ENCODE assay signal across 11 cellular contexts in the genomic region with DNA sequence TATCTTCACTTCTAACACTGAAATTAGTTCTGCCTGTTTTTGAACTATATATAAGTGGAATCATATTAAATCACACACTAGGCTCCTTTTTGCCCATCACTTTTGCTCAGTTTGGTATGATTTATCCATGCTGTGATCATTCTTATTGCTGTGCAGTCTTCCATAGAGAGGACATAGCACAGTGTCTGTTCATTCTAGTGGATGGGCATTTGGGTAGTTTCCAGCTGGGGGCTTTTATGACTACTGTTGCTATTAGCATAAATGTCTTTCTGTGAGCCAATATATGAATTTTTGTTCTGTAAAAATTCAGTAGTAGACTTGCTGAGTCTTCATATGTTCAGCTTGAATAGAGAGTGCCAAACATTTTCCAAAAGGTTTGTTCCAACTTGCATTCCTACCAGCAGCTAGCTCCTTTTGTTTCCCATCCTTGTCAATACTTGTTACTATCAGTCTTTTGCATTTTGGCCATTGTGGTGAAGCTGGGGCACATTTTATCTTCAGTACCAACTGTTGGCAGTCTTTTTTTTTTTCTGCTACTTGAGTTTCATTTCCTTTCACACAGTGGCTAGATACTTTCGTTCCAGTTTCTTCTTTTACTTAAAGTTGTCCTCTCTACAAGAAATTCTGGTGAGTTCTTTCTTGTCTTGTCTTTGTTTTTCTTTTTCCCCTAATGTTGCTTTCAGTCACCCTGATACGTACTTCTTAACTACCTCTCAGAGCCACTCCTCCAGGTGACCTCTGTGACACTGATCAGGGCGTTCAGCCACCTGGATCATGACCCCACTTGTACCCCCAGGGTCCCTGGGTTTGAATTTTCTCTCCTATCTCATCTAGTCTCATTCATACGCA.
DNase-seq lines count a peak whose midpoint lies in the region; ATAC-seq and TF ChIP-seq lines count a peak whose summit lies in the region.
"Had no signal": no experiment of that assay in that cellular context is flagged by ENCODE, and none has a peak within 500 bp of the region (broad histone marks: within the 10 kb centered on the region; RNA-seq: fewer than 3 reads in every experiment).

No MANE protein-coding gene starts in this region.

- TF ChIP-seq EP300 in upper lobe of left lung (IDR thresholded peaks at IDR 0.05) = no peak

- TF ChIP-seq POLR2A in upper lobe of left lung (IDR thresholded peaks at IDR 0.05) = no peak

- TF ChIP-seq CTCF in upper lobe of left lung (IDR thresholded peaks at IDR 0.05) = no peak

- WGBS in upper lobe of left lung, 2 donors = 74 to 79% methylated on average over 4 of the region's 4 CpGs

- no peaks in the 10 kb centered on the region for H3K36me3 ChIP-seq in upper lobe of left lung

- H3K4me1 Mint-ChIP-seq in activated naive CD4-positive, alpha-beta T cell treated with anti-CD3 and anti-CD28 coated beads, Interleukin-2, amount 50 U/mL, for 24 hours = peaks cover 15% of the 10 kb centered on the region
- peaks cover 45 to 58% of the 10 kb centered on the region in 2 donors for H3K4me1 Mint-ChIP-seq in stimulated activated naive B cell treated with anti-CD40 and anti-IgM and Interleukin-4, amounts not matched to agents 10 μg/mL and 1 μg/mL and 100 μg/mL, for 72 hours

- peak; percentile 66 for ATAC-seq in HG02970 (IDR thresholded peaks at IDR 0.05; ENCODE audit: low FRiP score, unreplicated experiment)
- peak; percentile 88 to 89 for ATAC-seq in stimulated activated naive B cell treated with anti-CD40 and anti-IgM and Interleukin-4, amounts not matched to agents 10 μg/mL and 1 μg/mL and 100 μg/mL, for 72 hours (replicated peaks)
- ATAC-seq in upper lobe of left lung (ENCODE audit: low FRiP score in 2 of 2) = no peak

- no peak for DNase-seq in activated naive CD4-positive, alpha-beta T cell treated with Interleukin-2 at 50 U/mL for 16 hours
- DNase-seq in RPMI8226 (peak; percentile 34), NCI-H1048 (lab: John Stamatoyannopoulos, UW) (no peak), DMS53 (lab: John Stamatoyannopoulos, UW) (no peak), upper lobe of left lung (no peak)
- no peak for DNase-seq in stimulated activated naive B cell treated with anti-CD40 and anti-IgM and Interleukin-4, amounts not matched to agents 10 μg/mL and 1 μg/mL and 100 μg/mL, for 72 hours
- DNase-seq: activated CD4-positive, CD25-positive, alpha-beta regulatory T cell treated with anti-CD3 and anti-CD28 coated beads, Interleukin-2, amount 50 U/mL, for 72 hours; IMR-90; occipital lobe had no signal

- H3K27me3 ChIP-seq in upper lobe of left lung = no peaks in the 10 kb centered on the region

- no peak overlapping the region for H3K4me3 Mint-ChIP-seq in activated naive CD4-positive, alpha-beta T cell treated with anti-CD3 and anti-CD28 coated beads, Interleukin-2, amount 50 U/mL, for 24 hours
- H3K4me3 Mint-ChIP-seq in stimulated activated naive B cell treated with anti-CD40 and anti-IgM and Interleukin-4, amounts not matched to agents 10 μg/mL and 1 μg/mL and 100 μg/mL, for 72 hours = peak overlapping the region; percentile 17 to 48

- H3K9me3 ChIP-seq in upper lobe of left lung = no peaks in the 10 kb centered on the region

- peak overlapping the region in 1 of 4 donors; percentile 43 for H3K27ac ChIP-seq in upper lobe of left lung

- H3K36me3 Mint-ChIP-seq in activated naive CD4-positive, alpha-beta T cell treated with anti-CD3 and anti-CD28 coated beads, Interleukin-2, amount 50 U/mL, for 24 hours = no peaks in the 10 kb centered on the region
- no peaks in the 10 kb centered on the region for H3K36me3 Mint-ChIP-seq in stimulated activated naive B cell treated with anti-CD40 and anti-IgM and Interleukin-4, amounts not matched to agents 10 μg/mL and 1 μg/mL and 100 μg/mL, for 72 hours

- H3K27ac Mint-ChIP-seq in activated naive CD4-positive, alpha-beta T cell treated with anti-CD3 and anti-CD28 coated beads, Interleukin-2, amount 50 U/mL, for 24 hours = peak overlapping the region; percentile 56
- peak overlapping the region; percentile 92 for H3K27ac Mint-ChIP-seq in stimulated activated naive B cell treated with anti-CD40 and anti-IgM and Interleukin-4, amounts not matched to agents 10 μg/mL and 1 μg/mL and 100 μg/mL, for 72 hours

- no peaks in the 10 kb centered on the region for H3K9me3 Mint-ChIP-seq in activated naive CD4-positive, alpha-beta T cell treated with anti-CD3 and anti-CD28 coated beads, Interleukin-2, amount 50 U/mL, for 24 hours
- H3K9me3 Mint-ChIP-seq in stimulated activated naive B cell treated with anti-CD40 and anti-IgM and Interleukin-4, amounts not matched to agents 10 μg/mL and 1 μg/mL and 100 μg/mL, for 72 hours = no peaks in the 10 kb centered on the region

- peaks cover 0 to 7% (median 1%) of the 10 kb centered on the region in 4 donors for H3K4me1 ChIP-seq in upper lobe of left lung

- no peak overlapping the region for H3K4me3 ChIP-seq in upper lobe of left lung

- H3K27me3 Mint-ChIP-seq in activated naive CD4-positive, alpha-beta T cell treated with anti-CD3 and anti-CD28 coated beads, Interleukin-2, amount 50 U/mL, for 24 hours = no peaks in the 10 kb centered on the region
- H3K27me3 Mint-ChIP-seq in stimulated activated naive B cell treated with anti-CD40 and anti-IgM and Interleukin-4, amounts not matched to agents 10 μg/mL and 1 μg/mL and 100 μg/mL, for 72 hours = no peaks in the 10 kb centered on the region

Comparison
In these comparisons a context has a peak if more than half of its experiments do, and no peak if none do; other contexts are left out.
1. ATAC-seq: peak in HG02970 (single experiment) and stimulated activated naive B cell treated with anti-CD40 and anti-IgM and Interleukin-4, amounts not matched to agents 10 μg/mL and 1 μg/mL and 100 μg/mL, for 72 hours (2 of 2); none in upper lobe of left lung (0 of 2).